ENCODE assay signal across 22 cellular contexts in genomic region chr17:77640916-77641605, GRCh38.
DNase-seq lines count a peak whose midpoint lies in the region; ATAC-seq and FAIRE-seq lines count a peak whose summit lies in the region.
"Had no signal": no experiment of that assay in that cellular context is flagged by ENCODE, and none has a peak within 500 bp of the region (broad histone marks: within the 10 kb centered on the region; RNA-seq: fewer than 3 reads in every experiment).

No MANE protein-coding gene starts in this region.

- H3K18ac ChIP-seq in neuronal stem cell (ENCODE audit: low read length) = peak overlapping the region; percentile 52

- H2AK5ac ChIP-seq in neuronal stem cell (ENCODE audit: low read depth, low read length) = peak overlapping the region; percentile 27

- H3K4me1 ChIP-seq in neuronal stem cell (ENCODE audit: control insufficient read depth in 2 of 2, insufficient read depth in 1 of 2, low read depth in 1 of 2, low read length in 2 of 2) = peaks cover 12 to 23% of the 10 kb centered on the region in 2 donors
- H3K4me1 ChIP-seq: HAP-1 had no signal

- H3K14ac ChIP-seq in neuronal stem cell (ENCODE audit: low read length) = no peak overlapping the region

- no peak overlapping the region for H2BK12ac ChIP-seq in neuronal stem cell (ENCODE audit: low read length)

- H3K4me3 Mint-ChIP-seq in activated naive CD4-positive, alpha-beta T cell treated with anti-CD3 and anti-CD28 coated beads, Interleukin-2, amount 50 U/mL, for 24 hours = no peak overlapping the region
- H3K4me3 Mint-ChIP-seq in activated naive CD4-positive, alpha-beta T cell treated with anti-CD3 and anti-CD28 coated beads, Interleukin-2, amount 10 ng/mL, durations not matched to agents 7 days and 5 days = no peak overlapping the region
- H3K4me3 Mint-ChIP-seq: CD4-positive, alpha-beta memory T cell had no signal

- H2BK120ac ChIP-seq in neuronal stem cell (ENCODE audit: low read depth, low read length) = no peak overlapping the region

- peak; percentile 35 for FAIRE-seq in urothelium cell line (lab: Jason Lieb, UNC)
- FAIRE-seq: GM12878, K562 had no signal

- H3K4ac ChIP-seq in neuronal stem cell (ENCODE audit: low read length) = no peak overlapping the region

- H3K4me3 ChIP-seq in neuronal stem cell (ENCODE audit: low read length in 2 of 2) = no peak overlapping the region
- H3K4me3 ChIP-seq: BLaER1, GM12878, HAP-1, K562 had no signal

- no peak overlapping the region for H4K8ac ChIP-seq in neuronal stem cell (ENCODE audit: low read depth, low read length)

- no peak overlapping the region for H3K4me2 ChIP-seq in neuronal stem cell (ENCODE audit: insufficient read depth, low read length, poor library complexity, severe bottlenecking)
- H3K4me2 ChIP-seq: BLaER1 had no signal

- DNase-seq in activated naive CD4-positive, alpha-beta T cell treated with anti-CD3 and anti-CD28 coated beads, Interleukin-2, amount 10 ng/mL, durations not matched to agents 7 days and 5 days = no peak
- DNase-seq in islet precursor cell = peak; percentile 43
- no peak for DNase-seq in neuronal stem cell (ENCODE audit: low spot score)
- no peak for DNase-seq in urothelium cell line (ENCODE audit: low spot score)
- no peak for DNase-seq in NCI-H146 treated with DMSO at 0.1 percent for 48 hours (lab: John Stamatoyannopoulos, UW; ENCODE audit: unreplicated experiment)
- DNase-seq: 8988T; Calu3; CD4-positive, alpha-beta memory T cell; DMS53; DND-41; EL; GOT3; IMR-90 had no signal

- H2BK5ac ChIP-seq in neuronal stem cell (ENCODE audit: low read length) = no peak overlapping the region

- no peak overlapping the region for H2AFZ ChIP-seq in neuronal stem cell (ENCODE audit: low read length)

- H3K27ac Mint-ChIP-seq in activated naive CD4-positive, alpha-beta T cell treated with anti-CD3 and anti-CD28 coated beads, Interleukin-2, amount 50 U/mL, for 24 hours = peak overlapping the region; percentile 60
- no peak overlapping the region for H3K27ac Mint-ChIP-seq in activated naive CD4-positive, alpha-beta T cell treated with anti-CD3 and anti-CD28 coated beads, Interleukin-2, amount 10 ng/mL, durations not matched to agents 7 days and 5 days
- H3K27ac Mint-ChIP-seq: CD14-positive monocyte had no signal

- ATAC-seq in esophagus mucosa (no peak), GM21381 (IDR thresholded peaks at IDR 0.05; ENCODE audit: unreplicated experiment) (no peak)
- ATAC-seq: GM12878, K562 had no signal

- WGBS in neuronal stem cell (ENCODE audit: extremely low coverage in 2 of 2, insufficient read length in 2 of 2, insufficient replicate concordance in 1 of 2), 2 donors = no CpG with 5 or more reads among the region's 8 CpGs

- no peaks in the 10 kb centered on the region for H3K9me3 ChIP-seq in neuronal stem cell (replicated peaks in 1 of 2; ENCODE audit: control insufficient read depth in 2 of 2, insufficient read depth in 1 of 2, low read depth in 1 of 2, low read length in 2 of 2)
- H3K9me3 ChIP-seq: BLaER1, HAP-1 had no signal

- no peaks in the 10 kb centered on the region for H3K36me3 ChIP-seq in neuronal stem cell (replicated peaks in 1 of 2; ENCODE audit: control insufficient read depth in 2 of 2, insufficient read depth in 2 of 2, low read length in 2 of 2)
- H3K36me3 ChIP-seq: BLaER1, HAP-1 had no signal

- H2BK15ac ChIP-seq in neuronal stem cell (ENCODE audit: low read length) = no peak overlapping the region

- no peak overlapping the region for H3K27ac ChIP-seq in neuronal stem cell (replicated peaks; ENCODE audit: low read length)
- H3K27ac ChIP-seq: BLaER1, HL-60 had no signal

- CTCF ChIA-PET in activated naive CD4-positive, alpha-beta T cell treated with anti-CD3 and anti-CD28 coated beads, Interleukin-2, amount 10 ng/mL, durations not matched to agents 7 days and 5 days (lab: Charles Lee) = interaction anchor here (0.6 to 0.9 kb wide), 2 partner anchors 305 to 373 kb away, joined by 3 read pairs; no protein-coding TSS in a partner anchor

- no peak overlapping the region for H4K91ac ChIP-seq in neuronal stem cell (ENCODE audit: low read depth, low read length, poor library complexity)

- H3K79me1 ChIP-seq in neuronal stem cell (ENCODE audit: low read depth, low read length) = no peaks in the 10 kb centered on the region

- H3K23ac ChIP-seq in neuronal stem cell (ENCODE audit: low read depth, low read length, poor library complexity) = no peak overlapping the region

- H3K36me3 Mint-ChIP-seq in activated naive CD4-positive, alpha-beta T cell treated with anti-CD3 and anti-CD28 coated beads, Interleukin-2, amount 50 U/mL, for 24 hours = no peaks in the 10 kb centered on the region
- H3K36me3 Mint-ChIP-seq in activated naive CD4-positive, alpha-beta T cell treated with anti-CD3 and anti-CD28 coated beads, Interleukin-2, amount 10 ng/mL, durations not matched to agents 7 days and 5 days = no peaks in the 10 kb centered on the region
- H3K36me3 Mint-ChIP-seq: CD14-positive monocyte; CD4-positive, alpha-beta memory T cell had no signal

- peaks cover 16% of the 10 kb centered on the region for H3K4me1 Mint-ChIP-seq in activated naive CD4-positive, alpha-beta T cell treated with anti-CD3 and anti-CD28 coated beads, Interleukin-2, amount 50 U/mL, for 24 hours
- H3K4me1 Mint-ChIP-seq in activated naive CD4-positive, alpha-beta T cell treated with anti-CD3 and anti-CD28 coated beads, Interleukin-2, amount 10 ng/mL, durations not matched to agents 7 days and 5 days = peaks cover 22% of the 10 kb centered on the region

- no peak overlapping the region for H3K9ac ChIP-seq in neuronal stem cell (ENCODE audit: low read depth, low read length, poor library complexity)
- H3K9ac ChIP-seq: BLaER1 had no signal

- H3K9me3 Mint-ChIP-seq in activated naive CD4-positive, alpha-beta T cell treated with anti-CD3 and anti-CD28 coated beads, Interleukin-2, amount 50 U/mL, for 24 hours = no peaks in the 10 kb centered on the region
- no peaks in the 10 kb centered on the region for H3K9me3 Mint-ChIP-seq in activated naive CD4-positive, alpha-beta T cell treated with anti-CD3 and anti-CD28 coated beads, Interleukin-2, amount 10 ng/mL, durations not matched to agents 7 days and 5 days
- H3K9me3 Mint-ChIP-seq: CD14-positive monocyte had no signal

- no peaks in the 10 kb centered on the region for H3K27me3 Mint-ChIP-seq in activated naive CD4-positive, alpha-beta T cell treated with anti-CD3 and anti-CD28 coated beads, Interleukin-2, amount 50 U/mL, for 24 hours
- peaks cover 69% of the 10 kb centered on the region for H3K27me3 Mint-ChIP-seq in activated naive CD4-positive, alpha-beta T cell treated with anti-CD3 and anti-CD28 coated beads, Interleukin-2, amount 10 ng/mL, durations not matched to agents 7 days and 5 days

- peaks cover 0 to 13% (median 0%) of the 10 kb centered on the region in 3 experiments for H3K27me3 ChIP-seq in neuronal stem cell (ENCODE audit: control insufficient read depth in 3 of 3, insufficient read depth in 3 of 3, low read depth in 1 of 3, low read length in 3 of 3)
- H3K27me3 ChIP-seq: BLaER1 had no signal
